Comparison of ENCODE assay signal across 1 cellular context in the genomic region with DNA sequence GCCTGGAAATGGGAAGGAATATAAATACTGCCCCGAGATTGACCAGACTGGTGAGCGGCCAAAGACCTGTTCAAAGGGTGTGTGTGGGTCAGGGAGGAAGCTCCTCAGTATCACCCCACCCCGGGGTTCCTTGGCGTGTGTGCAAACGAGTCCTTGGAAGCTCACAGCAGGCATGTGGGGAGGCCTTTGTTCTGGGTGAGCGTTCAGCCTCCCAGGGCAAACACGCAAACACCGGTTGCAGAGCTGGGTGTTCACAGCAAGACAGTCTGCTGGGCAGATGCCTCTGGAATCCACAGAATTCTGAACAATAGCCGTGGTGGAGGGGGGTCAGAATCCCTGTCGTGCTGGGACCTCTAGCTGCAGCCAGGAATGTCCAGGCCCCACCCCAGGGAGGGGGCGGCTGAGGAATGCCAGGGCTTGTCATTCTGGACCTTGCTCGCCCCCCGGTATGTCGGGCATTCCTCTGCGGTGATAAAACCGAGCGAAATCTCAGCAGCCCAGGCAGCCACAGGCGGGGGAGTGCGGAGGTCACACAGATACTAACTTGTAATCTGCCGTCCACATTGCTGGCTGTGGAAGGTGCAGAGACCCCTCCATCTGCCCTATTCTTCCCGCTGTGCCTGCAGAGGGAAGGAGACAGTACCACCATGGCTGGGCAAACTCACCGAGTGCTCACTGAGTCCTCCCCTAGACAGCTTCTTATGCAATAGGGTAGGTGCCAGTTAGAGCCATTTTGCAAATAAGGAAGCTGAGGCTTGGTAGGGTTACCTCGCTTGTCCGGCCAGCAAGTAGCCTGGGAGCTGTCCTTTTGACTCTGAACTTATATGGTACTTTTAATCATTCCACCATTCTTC.
A peak's percentile ranks its signal among the peaks of the same experiment; 100 is the strongest.
TF ChIP-seq lines count a peak whose summit lies in the region.

No MANE protein-coding gene starts in this region.

TF ChIP-seq in HepG2, 621 proteins besides CTCF, POLR2A, EP300 and RAD21 (continued from another document and continues in another):
- TF ChIP-seq, protein P1, sequence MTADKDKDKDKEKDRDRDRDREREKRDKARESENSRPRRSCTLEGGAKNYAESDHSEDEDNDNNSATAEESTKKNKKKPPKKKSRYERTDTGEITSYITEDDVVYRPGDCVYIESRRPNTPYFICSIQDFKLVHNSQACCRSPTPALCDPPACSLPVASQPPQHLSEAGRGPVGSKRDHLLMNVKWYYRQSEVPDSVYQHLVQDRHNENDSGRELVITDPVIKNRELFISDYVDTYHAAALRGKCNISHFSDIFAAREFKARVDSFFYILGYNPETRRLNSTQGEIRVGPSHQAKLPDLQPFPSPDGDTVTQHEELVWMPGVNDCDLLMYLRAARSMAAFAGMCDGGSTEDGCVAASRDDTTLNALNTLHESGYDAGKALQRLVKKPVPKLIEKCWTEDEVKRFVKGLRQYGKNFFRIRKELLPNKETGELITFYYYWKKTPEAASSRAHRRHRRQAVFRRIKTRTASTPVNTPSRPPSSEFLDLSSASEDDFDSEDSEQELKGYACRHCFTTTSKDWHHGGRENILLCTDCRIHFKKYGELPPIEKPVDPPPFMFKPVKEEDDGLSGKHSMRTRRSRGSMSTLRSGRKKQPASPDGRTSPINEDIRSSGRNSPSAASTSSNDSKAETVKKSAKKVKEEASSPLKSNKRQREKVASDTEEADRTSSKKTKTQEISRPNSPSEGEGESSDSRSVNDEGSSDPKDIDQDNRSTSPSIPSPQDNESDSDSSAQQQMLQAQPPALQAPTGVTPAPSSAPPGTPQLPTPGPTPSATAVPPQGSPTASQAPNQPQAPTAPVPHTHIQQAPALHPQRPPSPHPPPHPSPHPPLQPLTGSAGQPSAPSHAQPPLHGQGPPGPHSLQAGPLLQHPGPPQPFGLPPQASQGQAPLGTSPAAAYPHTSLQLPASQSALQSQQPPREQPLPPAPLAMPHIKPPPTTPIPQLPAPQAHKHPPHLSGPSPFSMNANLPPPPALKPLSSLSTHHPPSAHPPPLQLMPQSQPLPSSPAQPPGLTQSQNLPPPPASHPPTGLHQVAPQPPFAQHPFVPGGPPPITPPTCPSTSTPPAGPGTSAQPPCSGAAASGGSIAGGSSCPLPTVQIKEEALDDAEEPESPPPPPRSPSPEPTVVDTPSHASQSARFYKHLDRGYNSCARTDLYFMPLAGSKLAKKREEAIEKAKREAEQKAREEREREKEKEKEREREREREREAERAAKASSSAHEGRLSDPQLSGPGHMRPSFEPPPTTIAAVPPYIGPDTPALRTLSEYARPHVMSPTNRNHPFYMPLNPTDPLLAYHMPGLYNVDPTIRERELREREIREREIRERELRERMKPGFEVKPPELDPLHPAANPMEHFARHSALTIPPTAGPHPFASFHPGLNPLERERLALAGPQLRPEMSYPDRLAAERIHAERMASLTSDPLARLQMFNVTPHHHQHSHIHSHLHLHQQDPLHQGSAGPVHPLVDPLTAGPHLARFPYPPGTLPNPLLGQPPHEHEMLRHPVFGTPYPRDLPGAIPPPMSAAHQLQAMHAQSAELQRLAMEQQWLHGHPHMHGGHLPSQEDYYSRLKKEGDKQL (CRISPR knock-in tag; IDR thresholded peaks at IDR 0.05; ENCODE audit: low read depth) = peak; percentile 92
- TF ChIP-seq ZNF670 (CRISPR knock-in tag; IDR thresholded peaks at IDR 0.05; ENCODE audit: borderline replicate concordance) = peak; percentile 27; the same call in 1 of the 2 replicates
- TF ChIP-seq, protein P2, sequence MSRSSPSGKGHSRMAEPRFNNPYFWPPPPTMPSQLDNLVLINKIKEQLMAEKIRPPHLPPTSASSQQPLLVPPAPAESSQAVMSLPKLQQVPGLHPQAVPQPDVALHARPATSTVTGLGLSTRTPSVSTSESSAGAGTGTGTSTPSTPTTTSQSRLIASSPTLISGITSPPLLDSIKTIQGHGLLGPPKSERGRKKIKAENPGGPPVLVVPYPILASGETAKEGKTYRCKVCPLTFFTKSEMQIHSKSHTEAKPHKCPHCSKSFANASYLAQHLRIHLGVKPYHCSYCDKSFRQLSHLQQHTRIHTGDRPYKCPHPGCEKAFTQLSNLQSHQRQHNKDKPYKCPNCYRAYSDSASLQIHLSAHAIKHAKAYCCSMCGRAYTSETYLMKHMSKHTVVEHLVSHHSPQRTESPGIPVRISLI (CRISPR knock-in tag; IDR thresholded peaks at IDR 0.05; ENCODE audit: borderline replicate concordance) = peak; percentile 86
- peak; percentile 96 for TF ChIP-seq KDM3A (CRISPR knock-in tag; IDR thresholded peaks at IDR 0.05; ENCODE audit: low read depth)
- peak; percentile 91 for TF ChIP-seq JUND (CRISPR knock-in tag; IDR thresholded peaks at IDR 0.05)
- TF ChIP-seq FOXJ3 (CRISPR knock-in tag; IDR thresholded peaks at IDR 0.05; ENCODE audit: borderline replicate concordance) = peak; percentile 53; the same call in 1 of the 2 replicates
- TF ChIP-seq YEATS2 (CRISPR knock-in tag; IDR thresholded peaks at IDR 0.05; ENCODE audit: borderline replicate concordance) = peak; percentile 61; the same call in 1 of the 2 replicates
- peak; percentile 89; the same call in 1 of the 2 replicates for TF ChIP-seq NFKBIZ (CRISPR knock-in tag; IDR thresholded peaks at IDR 0.05)
- TF ChIP-seq ZNF543 (CRISPR knock-in tag; IDR thresholded peaks at IDR 0.05) = 0 out of 2 replicates have a peak, but pooled peaks have one; percentile 48
- TF ChIP-seq MED13 (CRISPR knock-in tag; IDR thresholded peaks at IDR 0.05) = peak; percentile 65
- 0 out of 2 replicates have a peak, but pooled peaks have one; percentile 46 for TF ChIP-seq ZNF564 (CRISPR knock-in tag; IDR thresholded peaks at IDR 0.05)
- TF ChIP-seq GZF1 (CRISPR knock-in tag; IDR thresholded peaks at IDR 0.05) = peak; percentile 82; the same call in 1 of the 2 replicates
- TF ChIP-seq SMARCE1 (IDR thresholded peaks at IDR 0.05; ENCODE audit: borderline replicate concordance) = peak; percentile 12; the same call in 1 of the 2 replicates
- TF ChIP-seq MIXL1 (CRISPR knock-in tag; IDR thresholded peaks at IDR 0.05) = peak; percentile 83
- TF ChIP-seq, protein P3, sequence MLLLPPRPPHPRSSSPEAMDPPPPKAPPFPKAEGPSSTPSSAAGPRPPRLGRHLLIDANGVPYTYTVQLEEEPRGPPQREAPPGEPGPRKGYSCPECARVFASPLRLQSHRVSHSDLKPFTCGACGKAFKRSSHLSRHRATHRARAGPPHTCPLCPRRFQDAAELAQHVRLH (CRISPR knock-in tag; IDR thresholded peaks at IDR 0.05; ENCODE audit: borderline replicate concordance, low read depth) = peak; percentile 90
- peak; percentile 64 for TF ChIP-seq GATAD1 (CRISPR knock-in tag; IDR thresholded peaks at IDR 0.05)
- TF ChIP-seq, protein P4, sequence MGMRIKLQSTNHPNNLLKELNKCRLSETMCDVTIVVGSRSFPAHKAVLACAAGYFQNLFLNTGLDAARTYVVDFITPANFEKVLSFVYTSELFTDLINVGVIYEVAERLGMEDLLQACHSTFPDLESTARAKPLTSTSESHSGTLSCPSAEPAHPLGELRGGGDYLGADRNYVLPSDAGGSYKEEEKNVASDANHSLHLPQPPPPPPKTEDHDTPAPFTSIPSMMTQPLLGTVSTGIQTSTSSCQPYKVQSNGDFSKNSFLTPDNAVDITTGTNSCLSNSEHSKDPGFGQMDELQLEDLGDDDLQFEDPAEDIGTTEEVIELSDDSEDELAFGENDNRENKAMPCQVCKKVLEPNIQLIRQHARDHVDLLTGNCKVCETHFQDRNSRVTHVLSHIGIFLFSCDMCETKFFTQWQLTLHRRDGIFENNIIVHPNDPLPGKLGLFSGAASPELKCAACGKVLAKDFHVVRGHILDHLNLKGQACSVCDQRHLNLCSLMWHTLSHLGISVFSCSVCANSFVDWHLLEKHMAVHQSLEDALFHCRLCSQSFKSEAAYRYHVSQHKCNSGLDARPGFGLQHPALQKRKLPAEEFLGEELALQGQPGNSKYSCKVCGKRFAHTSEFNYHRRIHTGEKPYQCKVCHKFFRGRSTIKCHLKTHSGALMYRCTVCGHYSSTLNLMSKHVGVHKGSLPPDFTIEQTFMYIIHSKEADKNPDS (CRISPR knock-in tag; IDR thresholded peaks at IDR 0.05) = 0 out of 2 replicates have a peak, but pooled peaks have one; percentile 69
- peak; percentile 89 for TF ChIP-seq BCL6 (CRISPR knock-in tag; IDR thresholded peaks at IDR 0.05)
- TF ChIP-seq, protein P5, sequence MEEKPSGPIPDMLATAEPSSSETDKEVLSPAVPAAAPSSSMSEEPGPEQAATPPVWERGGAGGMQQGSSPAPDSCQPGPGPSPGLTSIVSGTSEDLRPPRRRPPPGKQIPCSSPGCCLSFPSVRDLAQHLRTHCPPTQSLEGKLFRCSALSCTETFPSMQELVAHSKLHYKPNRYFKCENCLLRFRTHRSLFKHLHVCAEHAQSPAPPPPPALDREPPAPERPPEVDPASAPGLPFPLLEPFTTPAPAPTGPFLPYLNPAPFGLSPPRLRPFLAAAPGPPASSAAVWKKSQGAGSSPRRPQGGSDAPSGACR (CRISPR knock-in tag; IDR thresholded peaks at IDR 0.05) = peak; percentile 85; the same call in 1 of the 2 replicates
- TF ChIP-seq KDM6A (CRISPR knock-in tag; IDR thresholded peaks at IDR 0.05; ENCODE audit: low read depth) = peak; percentile 92
- TF ChIP-seq, protein P6, sequence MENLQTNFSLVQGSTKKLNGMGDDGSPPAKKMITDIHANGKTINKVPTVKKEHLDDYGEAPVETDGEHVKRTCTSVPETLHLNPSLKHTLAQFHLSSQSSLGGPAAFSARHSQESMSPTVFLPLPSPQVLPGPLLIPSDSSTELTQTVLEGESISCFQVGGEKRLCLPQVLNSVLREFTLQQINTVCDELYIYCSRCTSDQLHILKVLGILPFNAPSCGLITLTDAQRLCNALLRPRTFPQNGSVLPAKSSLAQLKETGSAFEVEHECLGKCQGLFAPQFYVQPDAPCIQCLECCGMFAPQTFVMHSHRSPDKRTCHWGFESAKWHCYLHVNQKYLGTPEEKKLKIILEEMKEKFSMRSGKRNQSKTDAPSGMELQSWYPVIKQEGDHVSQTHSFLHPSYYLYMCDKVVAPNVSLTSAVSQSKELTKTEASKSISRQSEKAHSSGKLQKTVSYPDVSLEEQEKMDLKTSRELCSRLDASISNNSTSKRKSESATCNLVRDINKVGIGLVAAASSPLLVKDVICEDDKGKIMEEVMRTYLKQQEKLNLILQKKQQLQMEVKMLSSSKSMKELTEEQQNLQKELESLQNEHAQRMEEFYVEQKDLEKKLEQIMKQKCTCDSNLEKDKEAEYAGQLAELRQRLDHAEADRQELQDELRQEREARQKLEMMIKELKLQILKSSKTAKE (CRISPR knock-in tag; IDR thresholded peaks at IDR 0.05; ENCODE audit: borderline replicate concordance) = peak; percentile 96
- TF ChIP-seq AHR (CRISPR knock-in tag; IDR thresholded peaks at IDR 0.05) = peak; percentile 84
- peak; percentile 90 for TF ChIP-seq HOXA3 (CRISPR knock-in tag; IDR thresholded peaks at IDR 0.05)
- peak; percentile 94 for TF ChIP-seq SOX13 (IDR thresholded peaks at IDR 0.05)
- peak in 1 of 2 experiments; percentile 99; a peak in 3 of 4 replicates for TF ChIP-seq SOX13 (CRISPR knock-in tag; conservative IDR thresholded peaks at IDR 0.05 in 1 of 2, IDR thresholded peaks at IDR 0.05 in 1 of 2)
- TF ChIP-seq ZNF501 (CRISPR knock-in tag; IDR thresholded peaks at IDR 0.05) = peak; percentile 78; the same call in 1 of the 2 replicates
- peak; percentile 68; the same call in 1 of the 2 replicates for TF ChIP-seq TAF1 (CRISPR knock-in tag; IDR thresholded peaks at IDR 0.05)
- peak; percentile 81 for TF ChIP-seq ZFX (CRISPR knock-in tag; IDR thresholded peaks at IDR 0.05; ENCODE audit: low read depth)
- peak; percentile 60; the same call in 1 of the 2 replicates for TF ChIP-seq TSC22D2 (CRISPR knock-in tag; IDR thresholded peaks at IDR 0.05; ENCODE audit: borderline replicate concordance)
- peak; percentile 72; the same call in 1 of the 2 replicates for TF ChIP-seq ZNF337 (CRISPR knock-in tag; IDR thresholded peaks at IDR 0.05; ENCODE audit: borderline replicate concordance, low read depth)
- TF ChIP-seq ZBTB7A (CRISPR knock-in tag; IDR thresholded peaks at IDR 0.05) = peak; percentile 98
- TF ChIP-seq RBM39 (IDR thresholded peaks at IDR 0.05; ENCODE audit: low read depth, low read length, poor library complexity, severe bottlenecking) = peak; percentile 30
- TF ChIP-seq POLR2AphosphoS5 (IDR thresholded peaks at IDR 0.05; ENCODE audit: low read depth, low read length) = peak; percentile 51
- TF ChIP-seq NR2F2 (IDR thresholded peaks at IDR 0.05; ENCODE audit: borderline replicate concordance, low read depth) = peak; percentile 80
- TF ChIP-seq PHF5A (CRISPR knock-in tag; IDR thresholded peaks at IDR 0.05; ENCODE audit: low read depth, unreplicated experiment) = peak; percentile 54
- TF ChIP-seq, protein P7, sequence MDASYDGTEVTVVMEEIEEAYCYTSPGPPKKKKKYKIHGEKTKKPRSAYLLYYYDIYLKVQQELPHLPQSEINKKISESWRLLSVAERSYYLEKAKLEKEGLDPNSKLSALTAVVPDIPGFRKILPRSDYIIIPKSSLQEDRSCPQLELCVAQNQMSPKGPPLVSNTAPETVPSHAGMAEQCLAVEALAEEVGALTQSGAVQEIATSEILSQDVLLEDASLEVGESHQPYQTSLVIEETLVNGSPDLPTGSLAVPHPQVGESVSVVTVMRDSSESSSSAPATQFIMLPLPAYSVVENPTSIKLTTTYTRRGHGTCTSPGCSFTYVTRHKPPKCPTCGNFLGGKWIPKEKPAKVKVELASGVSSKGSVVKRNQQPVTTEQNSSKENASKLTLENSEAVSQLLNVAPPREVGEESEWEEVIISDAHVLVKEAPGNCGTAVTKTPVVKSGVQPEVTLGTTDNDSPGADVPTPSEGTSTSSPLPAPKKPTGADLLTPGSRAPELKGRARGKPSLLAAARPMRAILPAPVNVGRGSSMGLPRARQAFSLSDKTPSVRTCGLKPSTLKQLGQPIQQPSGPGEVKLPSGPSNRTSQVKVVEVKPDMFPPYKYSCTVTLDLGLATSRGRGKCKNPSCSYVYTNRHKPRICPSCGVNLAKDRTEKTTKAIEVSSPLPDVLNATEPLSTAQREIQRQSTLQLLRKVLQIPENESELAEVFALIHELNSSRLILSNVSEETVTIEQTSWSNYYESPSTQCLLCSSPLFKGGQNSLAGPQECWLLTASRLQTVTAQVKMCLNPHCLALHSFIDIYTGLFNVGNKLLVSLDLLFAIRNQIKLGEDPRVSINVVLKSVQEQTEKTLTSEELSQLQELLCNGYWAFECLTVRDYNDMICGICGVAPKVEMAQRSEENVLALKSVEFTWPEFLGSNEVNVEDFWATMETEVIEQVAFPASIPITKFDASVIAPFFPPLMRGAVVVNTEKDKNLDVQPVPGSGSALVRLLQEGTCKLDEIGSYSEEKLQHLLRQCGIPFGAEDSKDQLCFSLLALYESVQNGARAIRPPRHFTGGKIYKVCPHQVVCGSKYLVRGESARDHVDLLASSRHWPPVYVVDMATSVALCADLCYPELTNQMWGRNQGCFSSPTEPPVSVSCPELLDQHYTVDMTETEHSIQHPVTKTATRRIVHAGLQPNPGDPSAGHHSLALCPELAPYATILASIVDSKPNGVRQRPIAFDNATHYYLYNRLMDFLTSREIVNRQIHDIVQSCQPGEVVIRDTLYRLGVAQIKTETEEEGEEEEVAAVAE (CRISPR knock-in tag; IDR thresholded peaks at IDR 0.05; ENCODE audit: borderline replicate concordance) = peak; percentile 42; the same call in 1 of the 2 replicates
